Comparison of ENCODE assay signal across 28 cellular contexts in the genomic region with DNA sequence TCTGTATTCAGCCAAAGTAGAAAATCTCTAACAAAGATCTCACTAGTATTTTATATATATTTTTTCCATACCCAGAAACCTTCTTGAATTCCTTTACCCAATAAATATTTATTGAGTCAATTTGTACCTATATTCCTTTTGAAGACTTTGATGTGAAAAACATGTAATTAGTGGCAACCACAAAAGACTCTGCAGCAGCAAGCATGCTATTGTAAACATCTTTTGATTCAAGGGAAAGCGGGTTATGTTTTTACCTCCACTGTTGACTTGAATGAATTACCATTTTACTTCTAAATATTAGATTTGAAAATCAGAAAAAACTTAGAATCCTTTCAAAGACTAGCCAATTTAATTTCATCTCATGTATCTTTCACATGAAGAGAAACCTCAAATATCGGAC. TPM values are rescaled to one million over a fixed set of nuclear protein-coding genes. Genes with fewer than 3 reads are reported as not detected.
DNase-seq lines count a peak whose midpoint lies in the region; ATAC-seq and TF ChIP-seq lines count a peak whose summit lies in the region.
"Had no signal": no experiment of that assay in that cellular context is flagged by ENCODE, and none has a peak within 500 bp of the region (broad histone marks: within the 10 kb centered on the region; RNA-seq: fewer than 3 reads in every experiment).

No MANE protein-coding gene starts in this region.

- intact Hi-C loops in activated CD8-positive, alpha-beta T cell treated with anti-CD3 and anti-CD28 coated beads for 36 hours (cut with micrococcal nuclease) = no loop called here
- intact Hi-C loops in transverse colon (cut with DNase I; ENCODE audit: low total_unique reads) (no loop called here), cardiac septum (cut with DNase I) (no loop called here), left lung (cut with DNase I) (no loop called here)

- peak overlapping the region in 2 of 4 donors; percentile 1 to 3 for H3K4me3 ChIP-seq in transverse colon
- no peak overlapping the region for H3K4me3 ChIP-seq in left lung
- H3K4me3 ChIP-seq: hepatocyte, pancreas had no signal

- peak overlapping the region in 3 of 4 donors; percentile 21 to 60 (median 58) for H3K27ac ChIP-seq in transverse colon
- H3K27ac ChIP-seq in left lung = no peak overlapping the region
- H3K27ac ChIP-seq: hepatocyte, pancreas had no signal

- TF ChIP-seq CTCF in activated CD8-positive, alpha-beta T cell treated with anti-CD3 and anti-CD28 coated beads for 36 hours (IDR thresholded peaks at IDR 0.05) = no peak
- TF ChIP-seq CTCF in transverse colon (IDR thresholded peaks at IDR 0.05) (no peak), left lung (IDR thresholded peaks at IDR 0.05) (no peak)

- peak; percentile 17 for TF ChIP-seq POLR2A in GM15510 (IDR thresholded peaks at IDR 0.05; ENCODE audit: borderline replicate concordance, extremely low read depth, insufficient read length)
- TF ChIP-seq POLR2A in transverse colon (IDR thresholded peaks at IDR 0.05) = no peak

- 75 to 83% methylated on average over 2 of the region's 2 CpGs for WGBS in transverse colon (ENCODE audit: low coverage in 1 of 2), 2 donors

- no peak for TF ChIP-seq EP300 in transverse colon (IDR thresholded peaks at IDR 0.05; ENCODE audit: low read depth)

- DNase-seq in activated T-cell treated with anti-CD3 and anti-CD28 coated beads, Interleukin-2, amount 50 U/mL, for 72 hours = no peak
- DNase-seq in activated T-cell treated with anti-CD3 and anti-CD28 coated beads, Interleukin-2, amount 50 U/mL, for 48 hours = no peak
- no peak for DNase-seq in activated CD8-positive, alpha-beta T cell treated with anti-CD3 and anti-CD28 coated beads for 36 hours
- no peak for DNase-seq in transverse colon
- no peak for DNase-seq in cardiac septum (ENCODE audit: low spot score)
- DNase-seq in left lung = no peak
- DNase-seq: ACHN; activated CD4-positive, alpha-beta T cell treated with anti-CD3 and anti-CD28 coated beads for 48 hours; C1 segment of cervical spinal cord; effector memory CD8-positive, alpha-beta T cell; GOT3; immature natural killer cell; IMR-90; NCI-H2107; NCI-H510A; pancreas; right cardiac atrium had no signal

- H3K36me3 ChIP-seq in transverse colon = no peaks in the 10 kb centered on the region
- no peaks in the 10 kb centered on the region for H3K36me3 ChIP-seq in left lung
- H3K36me3 ChIP-seq: pancreas had no signal

- H3K36me3 Mint-ChIP-seq in activated T-cell treated with anti-CD3 and anti-CD28 coated beads, Interleukin-2, amount 50 U/mL, for 72 hours (ENCODE audit: insufficient read depth in 2 of 2) = peaks cover 11 to 13% of the 10 kb centered on the region in 2 donors
- peaks cover 32% of the 10 kb centered on the region for H3K36me3 Mint-ChIP-seq in activated CD8-positive, alpha-beta T cell treated with anti-CD3 and anti-CD28 coated beads for 36 hours (ENCODE audit: low read depth)
- H3K36me3 Mint-ChIP-seq: brain, immature natural killer cell, mesothelial cell of epicardium had no signal

- H3K4me1 ChIP-seq in transverse colon (no peaks in the 10 kb centered on the region), left lung (no peaks in the 10 kb centered on the region)
- H3K4me1 ChIP-seq: pancreas had no signal

- CTCF ChIA-PET in activated CD8-positive, alpha-beta T cell treated with anti-CD3 and anti-CD28 coated beads for 36 hours (lab: Charles Lee) = interaction anchor here (1.1 to 1.9 kb wide), 2 partner anchors 8 to 13 kb away, joined by 3 to 5 read pairs; no protein-coding TSS in a partner anchor

- POLR2A ChIA-PET in activated CD8-positive, alpha-beta T cell treated with anti-CD3 and anti-CD28 coated beads for 36 hours (lab: Charles Lee) = interaction anchor here (1.1 to 13.1 kb wide), 4 partner anchors 11 to 29 kb away, joined by 4 to 204 read pairs (median 18); a partner anchor contains a TSS

- H3K27me3 Mint-ChIP-seq in activated T-cell treated with anti-CD3 and anti-CD28 coated beads, Interleukin-2, amount 50 U/mL, for 72 hours (ENCODE audit: low read depth) = no peaks in the 10 kb centered on the region
- H3K27me3 Mint-ChIP-seq in activated CD8-positive, alpha-beta T cell treated with anti-CD3 and anti-CD28 coated beads for 36 hours = no peaks in the 10 kb centered on the region
- H3K27me3 Mint-ChIP-seq: brain; effector memory CD8-positive, alpha-beta T cell had no signal

- no peaks in the 10 kb centered on the region for H3K9me3 Mint-ChIP-seq in activated T-cell treated with anti-CD3 and anti-CD28 coated beads, Interleukin-2, amount 50 U/mL, for 72 hours
- no peaks in the 10 kb centered on the region for H3K9me3 Mint-ChIP-seq in activated CD8-positive, alpha-beta T cell treated with anti-CD3 and anti-CD28 coated beads for 36 hours
- H3K9me3 Mint-ChIP-seq: brain; effector memory CD8-positive, alpha-beta T cell; immature natural killer cell; mesothelial cell of epicardium; nephron had no signal

- peak overlapping the region; percentile 51 for H3K27ac Mint-ChIP-seq in activated T-cell treated with anti-CD3 and anti-CD28 coated beads, Interleukin-2, amount 50 U/mL, for 72 hours
- H3K27ac Mint-ChIP-seq in activated CD8-positive, alpha-beta T cell treated with anti-CD3 and anti-CD28 coated beads for 36 hours = peak overlapping the region; percentile 76
- H3K27ac Mint-ChIP-seq: brain; effector memory CD8-positive, alpha-beta T cell; immature natural killer cell; mesothelial cell of epicardium; nephron had no signal

- H3K4me3 Mint-ChIP-seq in activated T-cell treated with anti-CD3 and anti-CD28 coated beads, Interleukin-2, amount 50 U/mL, for 72 hours = peak overlapping the region; percentile 11 to 70
- peak overlapping the region; percentile 54 for H3K4me3 Mint-ChIP-seq in activated CD8-positive, alpha-beta T cell treated with anti-CD3 and anti-CD28 coated beads for 36 hours
- H3K4me3 Mint-ChIP-seq: brain, mesothelial cell of epicardium, nephron had no signal

- peaks cover 59% of the 10 kb centered on the region for H3K4me1 Mint-ChIP-seq in activated T-cell treated with anti-CD3 and anti-CD28 coated beads, Interleukin-2, amount 50 U/mL, for 72 hours (ENCODE audit: low read depth)
- peaks cover 45% of the 10 kb centered on the region for H3K4me1 Mint-ChIP-seq in activated CD8-positive, alpha-beta T cell treated with anti-CD3 and anti-CD28 coated beads for 36 hours (ENCODE audit: low read depth)
- H3K4me1 Mint-ChIP-seq: brain, immature natural killer cell, mesothelial cell of epicardium, nephron had no signal

- no peaks in the 10 kb centered on the region for H3K27me3 ChIP-seq in transverse colon
- H3K27me3 ChIP-seq in left lung = no peaks in the 10 kb centered on the region
- H3K27me3 ChIP-seq: hepatocyte, pancreas had no signal

- ATAC-seq in activated T-cell treated with anti-CD3 and anti-CD28 coated beads, Interleukin-2, amount 50 U/mL, for 72 hours (replicated peaks in 1 of 2) = no peak
- no peak for ATAC-seq in activated CD8-positive, alpha-beta T cell treated with anti-CD3 and anti-CD28 coated beads for 36 hours
- ATAC-seq in GM21717 (IDR thresholded peaks at IDR 0.05; ENCODE audit: unreplicated experiment) (no peak), left lung (no peak)
- ATAC-seq: effector memory CD8-positive, alpha-beta T cell; esophagus mucosa; left lobe of liver; Panc1; pancreas; right cardiac atrium had no signal

- H3K9me3 ChIP-seq in transverse colon = no peaks in the 10 kb centered on the region
- no peaks in the 10 kb centered on the region for H3K9me3 ChIP-seq in left lung
- H3K9me3 ChIP-seq: pancreas had no signal

- in situ Hi-C loops in transverse colon (cut with MboI; ENCODE audit: low pct_ligation_motif_present in 1 of 4, low pct_unique_long_range_greater_than_20kb in 1 of 4, low sequenced_read_pairs in 3 of 4) = no loop called here

RNA-seq across cellular contexts. Expression of a gene that starts 2.4 kb away (rescaled TPM):
- total RNA-seq in activated T-cell treated with anti-CD3 and anti-CD28 coated beads, Interleukin-2, amount 50 U/mL, for 72 hours = 10 to 100 TPM in 1 of 2 donors, 1 to 10 TPM in 1; 4.6 to 24.0 TPM
- total RNA-seq in activated CD8-positive, alpha-beta T cell treated with anti-CD3 and anti-CD28 coated beads for 36 hours = 1 to 10 TPM; 1.4 to 2.2 TPM
- total RNA-seq in transverse colon (10 to 100 TPM in 1 of 4 donors, 1 to 10 TPM in 2, under 1 TPM in 1; 0.60 to 11.7 (median 5.5) TPM), cardiac septum (not detected), left lung (under 1 TPM in 1 of 2 donors, not detected in 1; 0.58 TPM)
- total RNA-seq: frontal cortex, hepatocyte, IMR-90, left lobe of liver, mesothelial cell of epicardium, right cardiac atrium, urinary bladder had no signal

RNA-seq across cellular contexts. Expression of a gene that starts 11.5 kb away (rescaled TPM):
- 100 to 1,000 TPM; 284 to 361 TPM for total RNA-seq in activated T-cell treated with anti-CD3 and anti-CD28 coated beads, Interleukin-2, amount 50 U/mL, for 72 hours
- total RNA-seq in activated CD8-positive, alpha-beta T cell treated with anti-CD3 and anti-CD28 coated beads for 36 hours = 100 to 1,000 TPM; 190 to 198 TPM
- total RNA-seq in transverse colon (100 to 1,000 TPM; 105 to 202 (median 162) TPM), cardiac septum (80.8 TPM), left lung (10 to 100 TPM; 74.8 to 83.7 TPM)

RNA-seq across cellular contexts. Expression of a gene that starts 36.7 kb away (rescaled TPM):
- total RNA-seq in activated T-cell treated with anti-CD3 and anti-CD28 coated beads, Interleukin-2, amount 50 U/mL, for 72 hours = not detected
- not detected for total RNA-seq in activated CD8-positive, alpha-beta T cell treated with anti-CD3 and anti-CD28 coated beads for 36 hours
- total RNA-seq in transverse colon = not detected
- total RNA-seq in cardiac septum = not detected
- not detected for total RNA-seq in left lung
- total RNA-seq: esophagus mucosa, frontal cortex, hepatocyte, IMR-90, left lobe of liver, mesothelial cell of epicardium, pancreas, right cardiac atrium, urinary bladder had no signal

RNA-seq across cellular contexts. Expression of a gene that starts 59.2 kb away (rescaled TPM):
- total RNA-seq in activated T-cell treated with anti-CD3 and anti-CD28 coated beads, Interleukin-2, amount 50 U/mL, for 72 hours = 10 to 100 TPM; 36.5 to 36.7 TPM
- total RNA-seq in activated CD8-positive, alpha-beta T cell treated with anti-CD3 and anti-CD28 coated beads for 36 hours = 10 to 100 TPM; 40.5 to 45.3 TPM
- 10 to 100 TPM; 17.9 to 30.7 (median 26.3) TPM for total RNA-seq in transverse colon
- 10.3 TPM for total RNA-seq in cardiac septum
- 10 to 100 TPM; 15.0 to 21.3 TPM for total RNA-seq in left lung

Comparison
In these comparisons a context has a peak if more than half of its experiments do, and no peak if none do; other contexts are left out.
1. H3K27ac ChIP-seq: peak in transverse colon (3 of 4); none in left lung (0 of 2).